Comparison of ENCODE assay signal across 21 cellular contexts in genomic region chr2:234992196-234992595, GRCh38.
"Had no signal": no experiment of that assay in that cellular context is flagged by ENCODE, and none has a peak within 500 bp of the region (broad histone marks: within the 10 kb centered on the region; RNA-seq: fewer than 3 reads in every experiment).

No MANE protein-coding gene starts in this region.

- H3K36me3 Mint-ChIP-seq: activated naive CD8-positive, alpha-beta T cell treated with anti-CD3 and anti-CD28 coated beads for 36 hours; natural killer cell had no signal

- H3K4me3 ChIP-seq: ascending aorta, breast epithelium, sigmoid colon, stomach, suprapubic skin, tibial artery had no signal

- H3K27ac Mint-ChIP-seq: activated CD4-positive, alpha-beta T cell treated with anti-CD3 and anti-CD28 coated beads for 36 hours; activated naive CD4-positive, alpha-beta T cell treated with anti-CD3 and anti-CD28 coated beads for 36 hours; activated naive CD8-positive, alpha-beta T cell treated with anti-CD3 and anti-CD28 coated beads for 36 hours; natural killer cell; stimulated activated naive B cell treated with anti-CD40 and anti-IgM and Interleukin-4, amounts not matched to agents 10 μg/mL and 1 μg/mL and 100 μg/mL, for 72 hours had no signal

- ATAC-seq: activated CD4-positive, alpha-beta T cell treated with anti-CD3 and anti-CD28 coated beads for 36 hours; left colon; natural killer cell; stimulated activated naive B cell treated with anti-CD40 and anti-IgM and Interleukin-4, amounts not matched to agents 10 μg/mL and 1 μg/mL and 100 μg/mL, for 72 hours had no signal

- H3K9me3 Mint-ChIP-seq: activated naive CD4-positive, alpha-beta T cell treated with anti-CD3 and anti-CD28 coated beads for 36 hours; activated naive CD8-positive, alpha-beta T cell treated with anti-CD3 and anti-CD28 coated beads for 36 hours; natural killer cell had no signal

- H3K27ac ChIP-seq: ascending aorta, breast epithelium, epithelial cell of prostate, sigmoid colon, suprapubic skin had no signal

- DNase-seq: activated CD4-positive, alpha-beta T cell treated with anti-CD3 and anti-CD28 coated beads for 36 hours; activated CD4-positive, alpha-beta T cell treated with anti-CD3 and anti-CD28 coated beads, Interleukin-2, amount 50 U/mL, for 4 hours; activated CD4-positive, CD25-positive, alpha-beta regulatory T cell; activated effector memory CD4-positive, alpha-beta T cell treated with Interleukin-2 at 50 U/mL for 16 hours; activated naive CD4-positive, alpha-beta T cell treated with anti-CD3 and anti-CD28 coated beads for 36 hours; activated naive CD8-positive, alpha-beta T cell treated with anti-CD3 and anti-CD28 coated beads for 36 hours; effector CD8-positive, alpha-beta T cell; head of caudate nucleus; hippocampal formation; left colon; natural killer cell; sigmoid colon; small intestine; stimulated activated CD4-positive, alpha-beta T cell treated with anti-CD3 and anti-CD28 coated beads, Interleukin-1b, Interleukin-23, amount 100 ng/mL, for 48 hours; stimulated activated naive B cell treated with anti-CD40 and anti-IgM and Interleukin-4, amounts not matched to agents 10 μg/mL and 1 μg/mL and 100 μg/mL, for 72 hours; stomach; tibial artery had no signal

- H3K4me1 Mint-ChIP-seq: activated CD4-positive, alpha-beta T cell treated with anti-CD3 and anti-CD28 coated beads for 36 hours; activated naive CD8-positive, alpha-beta T cell treated with anti-CD3 and anti-CD28 coated beads for 36 hours had no signal

- H3K27me3 ChIP-seq: ascending aorta, breast epithelium, sigmoid colon, stomach, suprapubic skin, tibial artery had no signal

- H3K9me3 ChIP-seq: ascending aorta, breast epithelium, sigmoid colon, stomach, suprapubic skin, tibial artery had no signal

- H3K36me3 ChIP-seq: ascending aorta, breast epithelium, tibial artery had no signal

- H3K4me3 Mint-ChIP-seq: activated CD4-positive, alpha-beta T cell treated with anti-CD3 and anti-CD28 coated beads for 36 hours; activated naive CD4-positive, alpha-beta T cell treated with anti-CD3 and anti-CD28 coated beads for 36 hours; activated naive CD8-positive, alpha-beta T cell treated with anti-CD3 and anti-CD28 coated beads for 36 hours; natural killer cell; stimulated activated naive B cell treated with anti-CD40 and anti-IgM and Interleukin-4, amounts not matched to agents 10 μg/mL and 1 μg/mL and 100 μg/mL, for 72 hours had no signal
